In the genomic region with DNA sequence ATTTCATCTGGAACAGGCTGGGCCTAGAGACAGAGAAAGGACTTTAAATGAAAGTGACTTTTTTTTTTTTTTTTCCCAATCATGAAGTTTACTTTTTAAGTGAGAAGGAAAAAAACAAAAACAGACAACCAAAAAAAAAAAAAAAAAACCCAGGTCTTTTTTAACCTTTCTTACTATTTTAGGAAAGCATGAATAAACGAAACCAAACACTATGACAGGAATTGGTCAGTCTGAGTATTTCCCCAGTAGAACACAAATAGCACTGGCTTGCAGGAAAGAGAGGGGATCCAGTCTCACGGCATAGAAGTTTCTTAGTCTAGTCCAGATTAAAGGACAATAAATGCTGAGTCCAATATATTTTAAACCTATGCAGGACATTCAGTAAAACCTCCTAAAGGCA, we compare ENCODE assay signal across 12 cellular contexts.
DNase-seq lines count a peak whose midpoint lies in the region; ATAC-seq and TF ChIP-seq lines count a peak whose summit lies in the region.
"Had no signal": no experiment of that assay in that cellular context is flagged by ENCODE, and none has a peak within 500 bp of the region (broad histone marks: within the 10 kb centered on the region; RNA-seq: fewer than 3 reads in every experiment).

No MANE protein-coding gene starts in this region.

- no peak overlapping the region for H2AK5ac ChIP-seq in mesenchymal stem cell (ENCODE audit: low read length, severe bottlenecking)

- no peak overlapping the region for H2AFZ ChIP-seq in mesenchymal stem cell (ENCODE audit: low read depth, low read length)

- no peak overlapping the region for H4K8ac ChIP-seq in mesenchymal stem cell (ENCODE audit: low read length)

- H2BK5ac ChIP-seq in mesenchymal stem cell (ENCODE audit: low read depth, low read length, poor library complexity, severe bottlenecking), result no peak overlapping the region

- no peak overlapping the region for H2BK15ac ChIP-seq in mesenchymal stem cell (ENCODE audit: low read depth, poor library complexity, severe bottlenecking)

- no peak overlapping the region for H3K14ac ChIP-seq in mesenchymal stem cell (ENCODE audit: low read length in 2 of 2)

- no peaks in the 10 kb centered on the region for H3K27me3 ChIP-seq in dorsolateral prefrontal cortex
- no peaks in the 10 kb centered on the region for H3K27me3 ChIP-seq in mesenchymal stem cell (ENCODE audit: control insufficient read depth in 1 of 2, insufficient read depth in 1 of 2, low read length in 2 of 2)

- ATAC-seq in GM18502 (IDR thresholded peaks at IDR 0.05; ENCODE audit: poor library complexity, unreplicated experiment) (peak; percentile 88), GM19468 (IDR thresholded peaks at IDR 0.05; ENCODE audit: extremely low read depth, unreplicated experiment) (peak; percentile 63), HG02798 (IDR thresholded peaks at IDR 0.05; ENCODE audit: poor library complexity, unreplicated experiment) (peak; percentile 83), HG03558 (IDR thresholded peaks at IDR 0.05; ENCODE audit: extremely low read depth, unreplicated experiment) (peak; percentile 68)
- ATAC-seq: activated T-cell treated with anti-CD3 and anti-CD28 coated beads, Interleukin-2, amount 50 U/mL, for 72 hours had no signal

- H2BK120ac ChIP-seq in mesenchymal stem cell (ENCODE audit: low read depth, low read length), result no peak overlapping the region

- peaks cover 1% of the 10 kb centered on the region for H3K4me1 ChIP-seq in mesenchymal stem cell (ENCODE audit: control insufficient read depth, insufficient read depth, low read depth, low read length)

- no peak overlapping the region for H3K4ac ChIP-seq in mesenchymal stem cell (ENCODE audit: low read depth in 1 of 2, low read length in 2 of 2)

- H3K4me2 ChIP-seq in mesenchymal stem cell (ENCODE audit: low read length, poor library complexity, severe bottlenecking), result no peak overlapping the region

- H2BK12ac ChIP-seq in mesenchymal stem cell (ENCODE audit: low read length in 2 of 2), result no peak overlapping the region

- H3K23ac ChIP-seq in mesenchymal stem cell (ENCODE audit: low read length in 2 of 2), result no peak overlapping the region

- H3K9me3 ChIP-seq in mesenchymal stem cell (ENCODE audit: control insufficient read depth, low read length), result no peaks in the 10 kb centered on the region

- 80% methylated on average over 2 of the region's 2 CpGs for WGBS in mesenchymal stem cell

- no peaks in the 10 kb centered on the region for H3K36me3 ChIP-seq in mesenchymal stem cell (ENCODE audit: control insufficient read depth in 1 of 2, insufficient read depth in 2 of 2, low read depth in 1 of 2, low read length in 2 of 2)

- H3K18ac ChIP-seq in mesenchymal stem cell (ENCODE audit: low read depth in 1 of 2, low read length in 2 of 2), result no peak overlapping the region

- TF ChIP-seq CTCF in dorsolateral prefrontal cortex (IDR thresholded peaks at IDR 0.05 in 54 of 56, conservative IDR thresholded peaks at IDR 0.05 in 2 of 56; ENCODE audit: low read depth in 1 of 56, partially characterized antibody in 56 of 56), result no peak

- H3K4me3 ChIP-seq in dorsolateral prefrontal cortex, result no peak overlapping the region
- H3K4me3 ChIP-seq in mesenchymal stem cell (ENCODE audit: insufficient read depth in 1 of 2, low read depth in 1 of 2, low read length in 2 of 2), result no peak overlapping the region

- intact Hi-C loops in dorsolateral prefrontal cortex (cut with DNase I), result no loop called here

- H3K27ac ChIP-seq in dorsolateral prefrontal cortex, result peak overlapping the region in 2 of 59 donors; percentile 3 to 29
- no peak overlapping the region for H3K27ac ChIP-seq in mesenchymal stem cell (ENCODE audit: low read length, poor library complexity, severe bottlenecking)

- no peaks in the 10 kb centered on the region for H3K79me1 ChIP-seq in mesenchymal stem cell (replicated peaks; ENCODE audit: low read length, poor library complexity, severe bottlenecking)

- no peak overlapping the region for H3K9ac ChIP-seq in mesenchymal stem cell (ENCODE audit: low read length)

- no peak for DNase-seq in dorsolateral prefrontal cortex
- no peak for DNase-seq in mesenchymal stem cell
- no peak for DNase-seq in effector CD8-positive, alpha-beta T cell (lab: John Stamatoyannopoulos, UW)
- no peak for DNase-seq in activated gamma-delta T cell treated with Interleukin-2 at 50 U/mL for 16 hours
- DNase-seq: activated CD4-positive, alpha-beta T cell treated with anti-CD3 and anti-CD28 coated beads for 1 hour; activated T-cell treated with anti-CD3 and anti-CD28 coated beads, Interleukin-2, amount 50 U/mL, for 72 hours; anterior cingulate cortex; stimulated activated CD4-positive, alpha-beta T cell treated with anti-CD3 and anti-CD28 coated beads, Interleukin-15, amount 100 ng/mL, for 24 hours had no signal

- no peak overlapping the region for H4K91ac ChIP-seq in mesenchymal stem cell (ENCODE audit: low read length)
